ENCODE assay signal across 8 cellular contexts in genomic region chr5:34930527-34930844, GRCh38. TPM values are rescaled to one million over a fixed set of nuclear protein-coding genes. Genes with fewer than 3 reads are reported as not detected.
A peak's percentile ranks its signal among the peaks of the same experiment; 100 is the strongest.
DNase-seq lines count a peak whose midpoint lies in the region; ATAC-seq and TF ChIP-seq lines count a peak whose summit lies in the region.

No MANE protein-coding gene starts in this region.

- no peaks in the 10 kb centered on the region for H3K9me3 Mint-ChIP-seq in central memory CD8-positive, alpha-beta T cell

- peak overlapping the region; percentile 99 for H3K4me3 Mint-ChIP-seq in central memory CD8-positive, alpha-beta T cell

- peak overlapping the region; percentile 58 for H3K27ac ChIP-seq in KOPT-K1 (ENCODE audit: low read depth, low read length, poor library complexity, severe bottlenecking)
- H3K27ac ChIP-seq in muscle layer of colon (ENCODE audit: low read depth, low read length), result peak overlapping the region; percentile 93

- no peak for TF ChIP-seq CTCF in BE2C (IDR thresholded peaks at IDR 0.05; ENCODE audit: low read depth, low read length)

- H3K4me3 ChIP-seq in BE2C (ENCODE audit: low read depth, low read length), result peak overlapping the region; percentile 71
- peak overlapping the region; percentile 61 to 72 for H3K4me3 ChIP-seq in muscle layer of colon (ENCODE audit: low read depth in 1 of 2, low read length in 2 of 2)

- peaks cover 33% of the 10 kb centered on the region for H3K4me1 Mint-ChIP-seq in central memory CD8-positive, alpha-beta T cell

- H3K36me3 Mint-ChIP-seq in central memory CD8-positive, alpha-beta T cell (ENCODE audit: insufficient read depth), result peaks cover 20% of the 10 kb centered on the region

- H3K36me3 ChIP-seq in BE2C (peaks cover 13% of the 10 kb centered on the region), KOPT-K1 (ENCODE audit: insufficient read depth, low read length) (peaks cover 51% of the 10 kb centered on the region), muscle layer of colon (ENCODE audit: insufficient read depth, low read length) (no peaks in the 10 kb centered on the region)

- no peaks in the 10 kb centered on the region; the same call in 1 of the 2 replicates for H3K4me1 ChIP-seq in BE2C
- H3K4me1 ChIP-seq in muscle layer of colon (ENCODE audit: insufficient read depth, low read length), result peaks cover 18% of the 10 kb centered on the region

- ATAC-seq in central memory CD8-positive, alpha-beta T cell (replicated peaks; ENCODE audit: extremely low read depth, poor library complexity, severe bottlenecking), result no peak
- ATAC-seq in GM19351 (IDR thresholded peaks at IDR 0.05; ENCODE audit: unreplicated experiment), result no peak

- H3K27me3 ChIP-seq in BE2C (no peaks in the 10 kb centered on the region), muscle layer of colon (ENCODE audit: control insufficient read depth in 1 of 2, insufficient read depth in 2 of 2, low read length in 2 of 2) (no peaks in the 10 kb centered on the region)

- no peak for DNase-seq in BE2C
- no peak for DNase-seq in central memory CD8-positive, alpha-beta T cell (ENCODE audit: low spot score in 2 of 2)
- DNase-seq in NCI-H1436 (lab: John Stamatoyannopoulos, UW), result no peak
- no peak for DNase-seq in stimulated activated naive CD4-positive, alpha-beta T cell treated with Interleukin-2 at 50 U/mL for 16 hours (lab: John Stamatoyannopoulos, UW)
- DNase-seq in NCI-H82 (lab: John Stamatoyannopoulos, UW), result no peak

- H3K27me3 Mint-ChIP-seq in central memory CD8-positive, alpha-beta T cell, result no peaks in the 10 kb centered on the region

- no peaks in the 10 kb centered on the region for H3K9me3 ChIP-seq in BE2C
- no peaks in the 10 kb centered on the region for H3K9me3 ChIP-seq in KOPT-K1 (ENCODE audit: insufficient read depth, low read length, poor library complexity, severe bottlenecking)
- no peaks in the 10 kb centered on the region for H3K9me3 ChIP-seq in muscle layer of colon (ENCODE audit: low read length)

- peak overlapping the region; percentile 69 for H3K9ac ChIP-seq in muscle layer of colon (ENCODE audit: low read length)

- H3K27ac Mint-ChIP-seq in central memory CD8-positive, alpha-beta T cell (ENCODE audit: low read depth), result peak overlapping the region; percentile 96

RNA-seq across cellular contexts. Expression of gene DNAJC21, which starts 1.1 kb away (rescaled TPM):
- polyA plus RNA-seq in BE2C (2012; ENCODE audit: insufficient read depth, insufficient read length, low read depth), result 26.4 TPM

RNA-seq across cellular contexts. Expression of gene BRIX1, which starts 15.0 kb away (rescaled TPM):
- polyA plus RNA-seq in BE2C (2012; ENCODE audit: insufficient read depth, insufficient read length, low read depth), result 113 TPM

RNA-seq across cellular contexts. Expression of gene RAD1, which starts 15.2 kb away (rescaled TPM):
- polyA plus RNA-seq in BE2C (2012; ENCODE audit: insufficient read depth, insufficient read length, low read depth), result 17.7 TPM
